12 cellular contexts compared by ENCODE assay signal in the genomic region with DNA sequence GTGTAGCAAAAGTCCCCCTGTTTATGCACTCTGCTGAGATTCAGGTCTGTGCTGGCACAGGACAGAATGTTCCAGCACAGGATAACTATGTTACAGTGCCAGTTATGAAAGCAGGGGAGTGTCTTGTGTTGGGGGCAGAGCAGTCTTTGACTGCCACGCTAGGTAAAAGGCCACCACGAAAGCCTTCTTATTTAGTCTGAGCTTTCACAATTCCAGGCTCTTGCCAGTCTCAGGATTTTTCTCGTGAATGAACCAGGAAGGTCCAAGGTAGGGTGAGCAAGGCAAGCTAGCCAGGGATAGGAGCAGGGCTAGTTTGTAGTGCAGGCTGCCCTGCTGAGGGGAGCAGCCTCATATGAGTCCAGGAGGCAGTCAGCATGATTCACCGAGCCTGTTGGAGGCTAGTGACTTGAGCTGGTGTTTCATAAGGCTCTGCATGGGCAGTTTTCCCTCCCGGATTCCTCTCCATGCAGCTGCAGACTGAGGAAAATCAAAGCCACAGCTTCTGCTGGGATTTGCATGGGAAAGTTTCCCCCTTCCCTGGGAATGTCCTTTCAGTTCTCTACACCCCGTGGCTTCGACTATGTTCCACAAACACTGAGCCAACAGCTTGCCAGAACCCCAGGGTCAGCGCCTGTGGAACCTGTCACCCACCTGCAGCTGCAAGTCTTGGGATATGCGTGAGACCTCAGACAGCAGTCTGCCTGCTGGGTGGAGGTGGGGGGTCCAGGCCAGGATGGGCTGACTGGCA.
DNase-seq lines count a peak whose midpoint lies in the region; ATAC-seq, FAIRE-seq and TF ChIP-seq lines count a peak whose summit lies in the region.
"Had no signal": no experiment of that assay in that cellular context is flagged by ENCODE, and none has a peak within 500 bp of the region (broad histone marks: within the 10 kb centered on the region; RNA-seq: fewer than 3 reads in every experiment).

No MANE protein-coding gene starts in this region.

- no peaks in the 10 kb centered on the region for H3K27me3 Mint-ChIP-seq in activated naive CD4-positive, alpha-beta T cell treated with anti-CD3 and anti-CD28 coated beads, Interleukin-2, amount 10 ng/mL, durations not matched to agents 7 days and 5 days

- H3K9me3 Mint-ChIP-seq in activated naive CD4-positive, alpha-beta T cell treated with anti-CD3 and anti-CD28 coated beads, Interleukin-2, amount 10 ng/mL, durations not matched to agents 7 days and 5 days, result no peaks in the 10 kb centered on the region
- H3K9me3 Mint-ChIP-seq: CD4-positive, alpha-beta memory T cell had no signal

- intact Hi-C loops in pancreas (cut with DNase I), result no loop called here

- H3K36me3 ChIP-seq in pancreas, result no peaks in the 10 kb centered on the region

- H3K4me1 Mint-ChIP-seq in activated naive CD4-positive, alpha-beta T cell treated with anti-CD3 and anti-CD28 coated beads, Interleukin-2, amount 10 ng/mL, durations not matched to agents 7 days and 5 days, result no peaks in the 10 kb centered on the region
- H3K4me1 Mint-ChIP-seq: CD4-positive, alpha-beta memory T cell had no signal

- ATAC-seq in SK-N-SH treated with all-trans-retinoic acid at 6 μM for 48 hours (peak; percentile 60), pancreas (peak; percentile 73 to 89 (median 82))
- no peak for ATAC-seq in stimulated activated naive CD8-positive, alpha-beta T cell treated with anti-CD3 and anti-CD28 coated beads, Interleukin-15, Interleukin-2, amounts not matched to agents 100 U/mL and 50 U/mL, for 24 hours

- TF ChIP-seq CTCF in AG09309 (IDR thresholded peaks at IDR 0.05; ENCODE audit: control insufficient read depth, insufficient read depth, low read depth, low read length, missing control alignments) (no peak), foreskin fibroblast (IDR thresholded peaks at IDR 0.05; ENCODE audit: low read depth, low read length) (no peak), pancreas (IDR thresholded peaks at IDR 0.05) (no peak)

- WGBS in pancreas, 2 donors, result 20 to 48% methylated on average over 9 of the region's 9 CpGs

- H3K4me3 ChIP-seq in AG09309 (ENCODE audit: control insufficient read depth, low read depth, low read length) (no peak overlapping the region), foreskin fibroblast (ENCODE audit: low read depth in 1 of 2, low read length in 2 of 2) (no peak overlapping the region), pancreas (no peak overlapping the region)

- no peak overlapping the region for H3K4me3 Mint-ChIP-seq in activated naive CD4-positive, alpha-beta T cell treated with anti-CD3 and anti-CD28 coated beads, Interleukin-2, amount 10 ng/mL, durations not matched to agents 7 days and 5 days
- H3K4me3 Mint-ChIP-seq: CD4-positive, alpha-beta memory T cell had no signal

- H3K27ac Mint-ChIP-seq in activated naive CD4-positive, alpha-beta T cell treated with anti-CD3 and anti-CD28 coated beads, Interleukin-2, amount 10 ng/mL, durations not matched to agents 7 days and 5 days, result no peak overlapping the region
- H3K27ac Mint-ChIP-seq: CD4-positive, alpha-beta memory T cell had no signal

- no peaks in the 10 kb centered on the region for H3K9me3 ChIP-seq in pancreas

- H3K27me3 ChIP-seq in pancreas, result no peaks in the 10 kb centered on the region

- H3K27ac ChIP-seq in pancreas, result peak overlapping the region; percentile 66 to 86 (median 74)

- H3K36me3 Mint-ChIP-seq in activated naive CD4-positive, alpha-beta T cell treated with anti-CD3 and anti-CD28 coated beads, Interleukin-2, amount 10 ng/mL, durations not matched to agents 7 days and 5 days, result no peaks in the 10 kb centered on the region
- H3K36me3 Mint-ChIP-seq: CD4-positive, alpha-beta memory T cell had no signal

- CTCF ChIA-PET in activated naive CD4-positive, alpha-beta T cell treated with anti-CD3 and anti-CD28 coated beads, Interleukin-2, amount 10 ng/mL, durations not matched to agents 7 days and 5 days (lab: Charles Lee), result no interaction called here

- FAIRE-seq in pancreas (lab: Jason Lieb, UNC), result no peak
- FAIRE-seq: colon had no signal

- DNase-seq in AG09309 (ENCODE audit: low read depth), result peak; percentile 74
- DNase-seq in foreskin fibroblast, result peak; percentile 85 to 92
- DNase-seq in pancreas, result peak in 5 of 6 donors; percentile 14 to 84 (median 39)
- DNase-seq in activated naive CD4-positive, alpha-beta T cell treated with anti-CD3 and anti-CD28 coated beads, Interleukin-2, amount 10 ng/mL, durations not matched to agents 7 days and 5 days, result no peak
- DNase-seq in NCI-H2081 (lab: John Stamatoyannopoulos, UW), result no peak
- DNase-seq in pons (ENCODE audit: low spot score), result no peak
- DNase-seq in stimulated activated naive CD8-positive, alpha-beta T cell treated with anti-CD3 and anti-CD28 coated beads, Interleukin-15, Interleukin-2, amounts not matched to agents 100 U/mL and 50 U/mL, for 24 hours, result no peak
- DNase-seq: CD4-positive, alpha-beta memory T cell; stimulated activated CD4-positive, alpha-beta T cell treated with anti-CD3 and anti-CD28 coated beads, Interleukin-12 subunit alpha, Interleukin-12 subunit beta, amount 100 ng/mL, for 4 hours; T-helper 2 cell had no signal

- H3K4me1 ChIP-seq in pancreas, result peaks cover 15 to 48% (median 34%) of the 10 kb centered on the region in 3 donors

TF ChIP-seq in SK-N-SH treated with all-trans-retinoic acid at 6 μM for 48 hours, 23 proteins besides CTCF, POLR2A, EP300 and RAD21:
- TF ChIP-seq CREB5 (CRISPR knock-in tag; IDR thresholded peaks at IDR 0.05; ENCODE audit: low read depth) (no peak), TOX (CRISPR knock-in tag; IDR thresholded peaks at IDR 0.05; ENCODE audit: borderline replicate concordance) (no peak), GLIS3 (CRISPR knock-in tag; IDR thresholded peaks at IDR 0.05) (no peak), TCF4 (CRISPR knock-in tag; IDR thresholded peaks at IDR 0.05; ENCODE audit: borderline replicate concordance) (no peak), ESRRG (CRISPR knock-in tag; IDR thresholded peaks at IDR 0.05) (no peak), BACH2 (CRISPR knock-in tag; IDR thresholded peaks at IDR 0.05; ENCODE audit: borderline replicate concordance) (no peak), ISL1 (CRISPR knock-in tag; IDR thresholded peaks at IDR 0.05) (no peak), ARNTL (CRISPR knock-in tag; IDR thresholded peaks at IDR 0.05; ENCODE audit: borderline replicate concordance, low read depth) (no peak), CSDC2 (CRISPR knock-in tag; IDR thresholded peaks at IDR 0.05) (no peak), ZNF565 (CRISPR knock-in tag; conservative IDR thresholded peaks at IDR 0.05; ENCODE audit: low read depth) (no peak), ZNF70 (CRISPR knock-in tag; IDR thresholded peaks at IDR 0.05) (no peak), RARB (CRISPR knock-in tag; IDR thresholded peaks at IDR 0.05) (no peak), SNAI2 (CRISPR knock-in tag; IDR thresholded peaks at IDR 0.05) (no peak), OSR1 (CRISPR knock-in tag; IDR thresholded peaks at IDR 0.05) (no peak), POU6F1 (CRISPR knock-in tag; IDR thresholded peaks at IDR 0.05; ENCODE audit: borderline replicate concordance, low read depth) (no peak), ZNF8 (CRISPR knock-in tag; IDR thresholded peaks at IDR 0.05) (no peak), ZFP3 (CRISPR knock-in tag; IDR thresholded peaks at IDR 0.05) (no peak)
- TF ChIP-seq, protein P1, sequence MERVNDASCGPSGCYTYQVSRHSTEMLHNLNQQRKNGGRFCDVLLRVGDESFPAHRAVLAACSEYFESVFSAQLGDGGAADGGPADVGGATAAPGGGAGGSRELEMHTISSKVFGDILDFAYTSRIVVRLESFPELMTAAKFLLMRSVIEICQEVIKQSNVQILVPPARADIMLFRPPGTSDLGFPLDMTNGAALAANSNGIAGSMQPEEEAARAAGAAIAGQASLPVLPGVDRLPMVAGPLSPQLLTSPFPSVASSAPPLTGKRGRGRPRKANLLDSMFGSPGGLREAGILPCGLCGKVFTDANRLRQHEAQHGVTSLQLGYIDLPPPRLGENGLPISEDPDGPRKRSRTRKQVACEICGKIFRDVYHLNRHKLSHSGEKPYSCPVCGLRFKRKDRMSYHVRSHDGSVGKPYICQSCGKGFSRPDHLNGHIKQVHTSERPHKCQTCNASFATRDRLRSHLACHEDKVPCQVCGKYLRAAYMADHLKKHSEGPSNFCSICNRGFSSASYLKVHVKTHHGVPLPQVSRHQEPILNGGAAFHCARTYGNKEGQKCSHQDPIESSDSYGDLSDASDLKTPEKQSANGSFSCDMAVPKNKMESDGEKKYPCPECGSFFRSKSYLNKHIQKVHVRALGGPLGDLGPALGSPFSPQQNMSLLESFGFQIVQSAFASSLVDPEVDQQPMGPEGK (CRISPR knock-in tag; IDR thresholded peaks at IDR 0.05; ENCODE audit: borderline replicate concordance), result no peak

Comparison
In these comparisons a context has a peak if more than half of its experiments do, and no peak if none do; other contexts are left out.
1. DNase-seq: peak in AG09309 (single experiment), foreskin fibroblast (2 of 2) and pancreas (5 of 6); none in activated naive CD4-positive, alpha-beta T cell treated with anti-CD3 and anti-CD28 coated beads, Interleukin-2, amount 10 ng/mL, durations not matched to agents 7 days and 5 days (single experiment), NCI-H2081 (0 of 2), pons (single experiment) and stimulated activated naive CD8-positive, alpha-beta T cell treated with anti-CD3 and anti-CD28 coated beads, Interleukin-15, Interleukin-2, amounts not matched to agents 100 U/mL and 50 U/mL, for 24 hours (single experiment).